ENCODE assay signal across 9 cellular contexts in genomic region chr22:19970479-19971275, GRCh38. TPM values are rescaled to one million over a fixed set of nuclear protein-coding genes. Genes with fewer than 3 reads are reported as not detected.
DNase-seq lines count a peak whose midpoint lies in the region; ATAC-seq and TF ChIP-seq lines count a peak whose summit lies in the region.
"Had no signal": no experiment of that assay in that cellular context is flagged by ENCODE, and none has a peak within 500 bp of the region (broad histone marks: within the 10 kb centered on the region; RNA-seq: fewer than 3 reads in every experiment).

No MANE protein-coding gene starts in this region.

- H3K36me3 ChIP-seq in SU-DHL-6 (ENCODE audit: low read length) = no peaks in the 10 kb centered on the region

- no peaks in the 10 kb centered on the region for H4K20me1 ChIP-seq in SU-DHL-6 (ENCODE audit: low read depth, low read length)

- H3K27ac Mint-ChIP-seq in CD4-positive, alpha-beta T cell = no peak overlapping the region
- H3K27ac Mint-ChIP-seq in activated naive CD8-positive, alpha-beta T cell treated with anti-CD3 and anti-CD28 coated beads, Interleukin-2, amount 10 ng/mL, durations not matched to agents 7 days and 5 days = no peak overlapping the region
- H3K27ac Mint-ChIP-seq: T-helper 1 cell treated with Interleukin-12 subunit alpha and Interleukin-12 subunit beta and Interleukin-4 antibody, amounts not matched to agents 30 μg/mL and 1 μg/mL, for 36 hours had no signal

- no peak overlapping the region for H3K27ac ChIP-seq in CD4-positive, alpha-beta T cell (ENCODE audit: low read depth, low read length)
- no peak overlapping the region for H3K27ac ChIP-seq in SU-DHL-6 (ENCODE audit: low read depth, low read length)

- DNase-seq in CD4-positive, alpha-beta T cell = peak; percentile 59 to 85 (median 76)
- peak; percentile 88 for DNase-seq in activated naive CD8-positive, alpha-beta T cell treated with anti-CD3 and anti-CD28 coated beads, Interleukin-2, amount 10 ng/mL, durations not matched to agents 7 days and 5 days
- DNase-seq in left cardiac atrium (peak; percentile 74), sciatic nerve (ENCODE audit: low spot score) (peak; percentile 83), NCI-H2029 treated with DMSO at 0.1 percent for 48 hours (lab: John Stamatoyannopoulos, UW) (no peak)

- H3K9me3 ChIP-seq in CD4-positive, alpha-beta T cell (ENCODE audit: control insufficient read depth, low read length) = no peaks in the 10 kb centered on the region
- H3K9me3 ChIP-seq in SU-DHL-6 (ENCODE audit: insufficient read depth, low read length) = no peaks in the 10 kb centered on the region

- no peaks in the 10 kb centered on the region for H3F3A ChIP-seq in SU-DHL-6 (ENCODE audit: insufficient read depth)

- H3K79me2 ChIP-seq in SU-DHL-6 (ENCODE audit: insufficient read depth, low read length) = no peaks in the 10 kb centered on the region

- ATAC-seq in CD4-positive, alpha-beta T cell (ENCODE audit: poor library complexity) = peak; percentile 87
- ATAC-seq in HG03342 (IDR thresholded peaks at IDR 0.05; ENCODE audit: unreplicated experiment) = peak; percentile 49
- peak; percentile 71 for ATAC-seq in activated naive CD8-positive, alpha-beta T cell treated with anti-CD3 and anti-CD28 coated beads, Interleukin-2, amount 10 ng/mL, durations not matched to agents 7 days and 5 days (ENCODE audit: low read depth)
- ATAC-seq in left cardiac atrium = peak; percentile 61 to 81
- peak; percentile 79 for ATAC-seq in sciatic nerve
- no peak for ATAC-seq in GM21786 (IDR thresholded peaks at IDR 0.05; ENCODE audit: unreplicated experiment)

- no peak overlapping the region for H3K4me3 ChIP-seq in SU-DHL-6 (ENCODE audit: insufficient read depth, low read length, poor library complexity, severe bottlenecking)

- no peaks in the 10 kb centered on the region for H3K9me2 ChIP-seq in SU-DHL-6 (replicated peaks; ENCODE audit: insufficient read depth, low read length)

- H3K4me2 ChIP-seq in SU-DHL-6 (ENCODE audit: low read depth, low read length, poor library complexity, severe bottlenecking) = no peak overlapping the region

- H3K9ac ChIP-seq in SU-DHL-6 (ENCODE audit: low read length) = no peak overlapping the region

- peaks cover 5% of the 10 kb centered on the region for H3K36me3 Mint-ChIP-seq in CD4-positive, alpha-beta T cell (ENCODE audit: low read depth)
- H3K36me3 Mint-ChIP-seq in activated naive CD8-positive, alpha-beta T cell treated with anti-CD3 and anti-CD28 coated beads, Interleukin-2, amount 10 ng/mL, durations not matched to agents 7 days and 5 days = peaks cover 2% of the 10 kb centered on the region

- no peak overlapping the region for H2AFZ ChIP-seq in SU-DHL-6 (ENCODE audit: low read depth, low read length, severe bottlenecking)

- peak; percentile 90 for TF ChIP-seq CTCF in CD4-positive, alpha-beta T cell (IDR thresholded peaks at IDR 0.05)
- peak; percentile 52 for TF ChIP-seq CTCF in SU-DHL-6 (IDR thresholded peaks at IDR 0.05; ENCODE audit: insufficient read depth, low read length, poor library complexity, severe bottlenecking)

- CTCF ChIA-PET in CD4-positive, alpha-beta T cell (lab: Charles Lee) = interaction anchor here (0.7 to 2.4 kb wide), 7 partner anchors 42 to 164 kb away, joined by 3 to 22 read pairs (median 3); no protein-coding TSS in a partner anchor

- intact Hi-C loops in CD4-positive, alpha-beta T cell (cut with DNase I, micrococcal nuclease) = loop anchor here (1.0 to 5.0 kb wide), 5 partner anchors 43 to 315 kb away; no protein-coding TSS in a partner anchor
- intact Hi-C loops in left cardiac atrium (cut with DNase I) (loop anchor here (1.0 to 10.0 kb wide), 2 partner anchors 43 to 144 kb away; partner anchors contain the start of genes RANBP1 (in 1 of the 2) and TRMT2A (in 1 of the 2)), sciatic nerve (cut with DNase I) (no loop called here)

- POLR2A ChIA-PET in CD4-positive, alpha-beta T cell (lab: Charles Lee) = interaction anchor here (0.7 to 2.0 kb wide), 5 partner anchors 29 to 160 kb away, joined by 4 to 6 read pairs (median 5); partner anchors contain the start of genes COMT, TANGO2, TRMT2A and TXNRD2
- POLR2A ChIA-PET in activated naive CD8-positive, alpha-beta T cell treated with anti-CD3 and anti-CD28 coated beads, Interleukin-2, amount 10 ng/mL, durations not matched to agents 7 days and 5 days (lab: Charles Lee) = interaction anchor here (1.2 to 2.9 kb wide), 3 partner anchors 42 to 159 kb away, joined by 3 to 8 read pairs (median 4); no protein-coding TSS in a partner anchor

- no peaks in the 10 kb centered on the region for H3K27me3 Mint-ChIP-seq in CD4-positive, alpha-beta T cell
- no peaks in the 10 kb centered on the region for H3K27me3 Mint-ChIP-seq in activated naive CD8-positive, alpha-beta T cell treated with anti-CD3 and anti-CD28 coated beads, Interleukin-2, amount 10 ng/mL, durations not matched to agents 7 days and 5 days

- peaks cover 16% of the 10 kb centered on the region for H3K4me1 Mint-ChIP-seq in CD4-positive, alpha-beta T cell (ENCODE audit: low read depth)
- peaks cover 7% of the 10 kb centered on the region for H3K4me1 Mint-ChIP-seq in activated naive CD8-positive, alpha-beta T cell treated with anti-CD3 and anti-CD28 coated beads, Interleukin-2, amount 10 ng/mL, durations not matched to agents 7 days and 5 days

- H3K27me3 ChIP-seq in CD4-positive, alpha-beta T cell (ENCODE audit: control insufficient read depth, insufficient read depth, low read length) = no peaks in the 10 kb centered on the region
- no peaks in the 10 kb centered on the region for H3K27me3 ChIP-seq in SU-DHL-6 (ENCODE audit: low read length)

- no peaks in the 10 kb centered on the region for H3K9me3 Mint-ChIP-seq in CD4-positive, alpha-beta T cell
- H3K9me3 Mint-ChIP-seq in activated naive CD8-positive, alpha-beta T cell treated with anti-CD3 and anti-CD28 coated beads, Interleukin-2, amount 10 ng/mL, durations not matched to agents 7 days and 5 days = no peaks in the 10 kb centered on the region
- H3K9me3 Mint-ChIP-seq: T-helper 1 cell treated with Interleukin-12 subunit alpha and Interleukin-12 subunit beta and Interleukin-4 antibody, amounts not matched to agents 30 μg/mL and 1 μg/mL, for 36 hours had no signal

- H3K4me3 Mint-ChIP-seq in CD4-positive, alpha-beta T cell = no peak overlapping the region
- no peak overlapping the region for H3K4me3 Mint-ChIP-seq in activated naive CD8-positive, alpha-beta T cell treated with anti-CD3 and anti-CD28 coated beads, Interleukin-2, amount 10 ng/mL, durations not matched to agents 7 days and 5 days
- H3K4me3 Mint-ChIP-seq: T-helper 1 cell treated with Interleukin-12 subunit alpha and Interleukin-12 subunit beta and Interleukin-4 antibody, amounts not matched to agents 30 μg/mL and 1 μg/mL, for 36 hours had no signal

RNA-seq across cellular contexts. Expression of gene TXNRD2, which starts 29.1 kb away (rescaled TPM):
- total RNA-seq in CD4-positive, alpha-beta T cell = 10 to 100 TPM; 18.6 to 19.5 TPM
- 10 to 100 TPM; 20.7 to 20.8 TPM for total RNA-seq in activated naive CD8-positive, alpha-beta T cell treated with anti-CD3 and anti-CD28 coated beads, Interleukin-2, amount 10 ng/mL, durations not matched to agents 7 days and 5 days
- total RNA-seq in left cardiac atrium (10 to 100 TPM; 22.7 to 29.6 TPM), sciatic nerve (33.9 TPM)

RNA-seq across cellular contexts. Expression of gene COMT, which starts 29.1 kb away (rescaled TPM):
- 10 to 100 TPM; 11.3 to 11.4 TPM for total RNA-seq in CD4-positive, alpha-beta T cell
- 10 to 100 TPM; 68.6 to 70.0 TPM for total RNA-seq in activated naive CD8-positive, alpha-beta T cell treated with anti-CD3 and anti-CD28 coated beads, Interleukin-2, amount 10 ng/mL, durations not matched to agents 7 days and 5 days
- total RNA-seq in left cardiac atrium (100 to 1,000 TPM; 101 to 103 TPM), sciatic nerve (155 TPM)

RNA-seq across cellular contexts. Expression of gene ARVCF, which starts 45.9 kb away (rescaled TPM):
- total RNA-seq in CD4-positive, alpha-beta T cell = 1 to 10 TPM; 2.2 to 2.5 TPM
- total RNA-seq in activated naive CD8-positive, alpha-beta T cell treated with anti-CD3 and anti-CD28 coated beads, Interleukin-2, amount 10 ng/mL, durations not matched to agents 7 days and 5 days = 1 to 10 TPM; 1.5 to 1.6 TPM
- total RNA-seq in left cardiac atrium (10 to 100 TPM; 12.5 to 13.4 TPM), sciatic nerve (59.4 TPM)

RNA-seq across cellular contexts. Expression of gene TANGO2, which starts 50.2 kb away (rescaled TPM):
- total RNA-seq in CD4-positive, alpha-beta T cell = 10 to 100 TPM; 10.3 to 10.5 TPM
- 10 to 100 TPM; 40.7 to 41.2 TPM for total RNA-seq in activated naive CD8-positive, alpha-beta T cell treated with anti-CD3 and anti-CD28 coated beads, Interleukin-2, amount 10 ng/mL, durations not matched to agents 7 days and 5 days
- 10 to 100 TPM; 55.0 to 80.0 TPM for total RNA-seq in left cardiac atrium
- 28.4 TPM for total RNA-seq in sciatic nerve

Comparison
In these comparisons a context has a peak if more than half of its experiments do, and no peak if none do; other contexts are left out.
1. RNA of gene COMT, which starts 29.1 kb away (total RNA-seq): 155 TPM in sciatic nerve (single experiment), 101 to 103 TPM in left cardiac atrium and 68.6 to 70.0 TPM in activated naive CD8-positive, alpha-beta T cell treated with anti-CD3 and anti-CD28 coated beads, Interleukin-2, amount 10 ng/mL, durations not matched to agents 7 days and 5 days; 11.3 to 11.4 TPM in CD4-positive, alpha-beta T cell; every median in the first group is over 4 times any median in the second.